In the genomic region with DNA sequence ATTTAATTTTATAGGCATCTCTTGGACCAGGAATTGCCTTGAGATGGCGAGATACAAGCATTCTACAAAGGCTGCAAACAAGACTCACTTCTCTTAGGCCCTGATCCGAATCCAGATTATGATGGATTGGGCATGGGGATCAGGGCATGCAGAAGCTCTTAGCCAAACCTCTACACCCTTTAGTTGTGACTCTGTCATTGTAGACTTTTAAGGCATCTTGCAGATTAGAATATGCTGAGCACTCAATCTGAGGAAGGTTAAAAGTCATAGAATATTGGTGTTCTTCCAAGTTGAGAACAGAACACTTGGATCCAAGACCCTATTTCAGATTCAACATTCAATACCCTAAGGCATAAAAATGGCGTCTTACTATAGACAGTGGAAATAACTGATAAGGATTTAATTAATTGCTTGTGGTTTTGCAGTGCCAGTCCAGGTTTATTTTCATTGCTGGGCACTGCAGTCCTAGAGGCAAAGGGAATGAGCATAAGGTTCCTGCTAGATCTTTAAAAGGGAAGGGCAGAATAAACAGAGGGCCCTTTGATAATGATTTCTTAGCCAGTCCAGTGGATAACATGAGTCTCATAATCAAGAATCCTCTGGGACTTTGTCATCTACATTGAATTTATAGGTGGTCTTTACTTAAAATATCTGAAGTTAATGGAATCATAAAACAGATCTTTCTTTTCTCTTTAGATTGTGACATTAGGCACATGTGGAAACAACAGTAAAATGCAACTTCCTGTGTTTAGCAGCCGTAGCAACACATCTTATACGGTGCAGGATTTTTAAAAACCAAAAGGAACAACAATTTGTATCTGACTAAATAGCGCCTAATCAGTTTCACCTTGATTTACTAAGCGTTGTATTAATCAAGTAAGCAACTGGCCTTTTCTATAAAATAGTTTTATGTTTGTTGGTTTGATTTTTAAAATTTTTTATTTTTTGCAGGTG, we compare ENCODE assay signal across 12 cellular contexts. TPM values are rescaled to one million over a fixed set of nuclear protein-coding genes. Genes with fewer than 3 reads are reported as not detected.
DNase-seq lines count a peak whose midpoint lies in the region; ATAC-seq and TF ChIP-seq lines count a peak whose summit lies in the region.
"Had no signal": no experiment of that assay in that cellular context is flagged by ENCODE, and none has a peak within 500 bp of the region (broad histone marks: within the 10 kb centered on the region; RNA-seq: fewer than 3 reads in every experiment).

No MANE protein-coding gene starts in this region.

- H3K9me3 ChIP-seq in esophagus muscularis mucosa (no peaks in the 10 kb centered on the region), aorta (ENCODE audit: control insufficient read depth, low read length) (no peaks in the 10 kb centered on the region)
- H3K9me3 ChIP-seq: prostate gland had no signal

- H3K4me1 Mint-ChIP-seq in nephron: peaks cover 66% of the 10 kb centered on the region

- no peak for TF ChIP-seq EP300 in esophagus muscularis mucosa (IDR thresholded peaks at IDR 0.05)

- no peaks in the 10 kb centered on the region for H3K27me3 Mint-ChIP-seq in nephron (ENCODE audit: low read depth)
- H3K27me3 Mint-ChIP-seq: activated CD4-positive, alpha-beta T cell treated with anti-CD3 and anti-CD28 coated beads for 36 hours; T-cell had no signal

- H3K4me3 ChIP-seq in esophagus muscularis mucosa (no peak overlapping the region), aorta (ENCODE audit: low read length in 2 of 2) (no peak overlapping the region)
- H3K4me3 ChIP-seq: GM23248, prostate gland had no signal

- H3K27ac ChIP-seq in esophagus muscularis mucosa (replicated peaks in 1 of 4) (peak overlapping the region; percentile 20 to 69 (median 40)), aorta (ENCODE audit: low read depth in 1 of 2, low read length in 2 of 2) (peak overlapping the region; percentile 71 to 87)
- H3K27ac ChIP-seq: GM23248 had no signal

- H3K27me3 ChIP-seq in esophagus muscularis mucosa: no peaks in the 10 kb centered on the region
- H3K27me3 ChIP-seq in aorta (ENCODE audit: control insufficient read depth in 1 of 2, insufficient read depth in 2 of 2, low read length in 1 of 2): no peaks in the 10 kb centered on the region

- 72% methylated on average over 7 of the region's 7 CpGs for WGBS in esophagus muscularis mucosa
- WGBS in aorta, 2 donors: 51 to 56% methylated on average over 7 of the region's 7 CpGs

- H3K4me1 ChIP-seq in esophagus muscularis mucosa (peaks cover 80 to 98% (median 95%) of the 10 kb centered on the region in 4 donors), aorta (ENCODE audit: control insufficient read depth in 1 of 2, insufficient read depth in 2 of 2, low read length in 2 of 2) (peaks cover 2 to 7% of the 10 kb centered on the region in 2 donors)

- H3K36me3 Mint-ChIP-seq in nephron (ENCODE audit: low read depth): peaks cover 8% of the 10 kb centered on the region

- H3K4me3 Mint-ChIP-seq in nephron: no peak overlapping the region
- H3K4me3 Mint-ChIP-seq: activated CD4-positive, alpha-beta T cell treated with anti-CD3 and anti-CD28 coated beads for 36 hours; T-cell had no signal

- intact Hi-C loops in esophagus muscularis mucosa (cut with DNase I) (no loop called here), aorta (cut with DNase I) (loop anchor here in 1 of 2 donors (5.0 kb wide), 1 partner anchor 52 kb away; no protein-coding TSS in a partner anchor)

- no peaks in the 10 kb centered on the region for H3K9me3 Mint-ChIP-seq in nephron
- H3K9me3 Mint-ChIP-seq: T-cell had no signal

- TF ChIP-seq POLR2A in esophagus muscularis mucosa (IDR thresholded peaks at IDR 0.05; ENCODE audit: low read depth): no peak

- ATAC-seq in aorta (ENCODE audit: low FRiP score): no peak
- ATAC-seq: T-cell had no signal

- TF ChIP-seq CTCF in esophagus muscularis mucosa (IDR thresholded peaks at IDR 0.05) (no peak), nephron (IDR thresholded peaks at IDR 0.05; ENCODE audit: unreplicated experiment in 3 of 3) (no peak)

- DNase-seq in NCI-H69 (lab: John Stamatoyannopoulos, UW): peak; percentile 21
- DNase-seq in esophagus muscularis mucosa (ENCODE audit: extremely low spot score): no peak
- no peak for DNase-seq in aorta
- no peak for DNase-seq in anterior cingulate cortex (lab: John Stamatoyannopoulos, UW)
- DNase-seq in SHP77 (lab: John Stamatoyannopoulos, UW): no peak
- no peak for DNase-seq in NCI-H128 (lab: John Stamatoyannopoulos, UW; ENCODE audit: unreplicated experiment)
- DNase-seq: GM23248, NCI-H2171 treated with DMSO at 0.1 percent for 48 hours, T-cell had no signal

- H3K36me3 ChIP-seq in esophagus muscularis mucosa: no peaks in the 10 kb centered on the region
- H3K36me3 ChIP-seq in aorta (ENCODE audit: control insufficient read depth in 1 of 2, insufficient read depth in 2 of 2, low read length in 1 of 2): no peaks in the 10 kb centered on the region
- H3K36me3 ChIP-seq: prostate gland had no signal

- peak overlapping the region; percentile 85 to 89 (median 86) for H3K27ac Mint-ChIP-seq in nephron
- H3K27ac Mint-ChIP-seq: T-cell had no signal

RNA-seq across cellular contexts. Expression of a gene that starts 17.6 kb away (rescaled TPM):
- total RNA-seq in esophagus muscularis mucosa: 100 to 1,000 TPM in 1 of 4 donors, 10 to 100 TPM in 3; 71.0 to 127 (median 82.7) TPM
- 10 to 100 TPM; 87.1 to 96.8 TPM for total RNA-seq in aorta
- 10 to 100 TPM; 15.3 TPM for polyA plus RNA-seq in aorta
